10 cellular contexts compared by ENCODE assay signal in genomic region chr19:17725422-17726078, GRCh38. TPM values are rescaled to one million over a fixed set of nuclear protein-coding genes. Genes with fewer than 3 reads are reported as not detected.
DNase-seq lines count a peak whose midpoint lies in the region; ATAC-seq and TF ChIP-seq lines count a peak whose summit lies in the region.
"Had no signal": no experiment of that assay in that cellular context is flagged by ENCODE, and none has a peak within 500 bp of the region (broad histone marks: within the 10 kb centered on the region; RNA-seq: fewer than 3 reads in every experiment).

No MANE protein-coding gene starts in this region.

- H3K27me3 Mint-ChIP-seq in endodermal cell (ENCODE audit: insufficient read depth), result no peaks in the 10 kb centered on the region

- no peaks in the 10 kb centered on the region for H3K27me3 ChIP-seq in MM.1S (replicated peaks; ENCODE audit: insufficient read depth, low read length)
- H3K27me3 ChIP-seq in endodermal cell (ENCODE audit: control insufficient read depth, insufficient read depth, low read length, poor library complexity, severe bottlenecking), result no peaks in the 10 kb centered on the region
- no peaks in the 10 kb centered on the region for H3K27me3 ChIP-seq in smooth muscle cell (ENCODE audit: low read depth)
- H3K27me3 ChIP-seq: suprapubic skin had no signal

- TF ChIP-seq CTCF in GM10248 (IDR thresholded peaks at IDR 0.05; ENCODE audit: control extremely low read depth, extremely low read depth, low read depth, missing control alignments) (peak; percentile 67), MM.1S (IDR thresholded peaks at IDR 0.05; ENCODE audit: low read length) (peak; percentile 28), endodermal cell (conservative IDR thresholded peaks at IDR 0.05) (peak; percentile 77), smooth muscle cell (IDR thresholded peaks at IDR 0.05; ENCODE audit: borderline replicate concordance, insufficient read depth, poor library complexity, severe bottlenecking) (peak; percentile 30)

- peaks cover 58% of the 10 kb centered on the region for H3K36me3 Mint-ChIP-seq in endodermal cell (ENCODE audit: low read depth)

- H2AFZ ChIP-seq in MM.1S (ENCODE audit: low read length), result no peak overlapping the region
- no peak overlapping the region for H2AFZ ChIP-seq in smooth muscle cell (ENCODE audit: low read depth)

- H3K4me2 ChIP-seq in MM.1S (ENCODE audit: low read depth, low read length), result no peak overlapping the region
- no peak overlapping the region for H3K4me2 ChIP-seq in smooth muscle cell

- POLR2A ChIA-PET in GM10248 (lab: Yijun Ruan, JAX), result no interaction called here

- H3K9me3 ChIP-seq in MM.1S (replicated peaks; ENCODE audit: insufficient read depth, low read length) (no peaks in the 10 kb centered on the region), endodermal cell (ENCODE audit: control insufficient read depth, low read length) (no peaks in the 10 kb centered on the region), smooth muscle cell (replicated peaks; ENCODE audit: low read depth) (no peaks in the 10 kb centered on the region)
- H3K9me3 ChIP-seq: suprapubic skin had no signal

- H3K4me1 Mint-ChIP-seq in endodermal cell, result peaks cover 6% of the 10 kb centered on the region

- H3K4me3 ChIP-seq in MM.1S (ENCODE audit: low read length), result no peak overlapping the region
- H3K4me3 ChIP-seq in endodermal cell (ENCODE audit: low read length), result no peak overlapping the region
- no peak overlapping the region for H3K4me3 ChIP-seq in smooth muscle cell
- H3K4me3 ChIP-seq: suprapubic skin had no signal

- H3K9me2 ChIP-seq in MM.1S (replicated peaks; ENCODE audit: insufficient read depth, low read length), result no peaks in the 10 kb centered on the region

- H3K27ac ChIP-seq in MM.1S (ENCODE audit: low read length) (no peak overlapping the region), endodermal cell (ENCODE audit: low read depth, low read length) (no peak overlapping the region), smooth muscle cell (ENCODE audit: low read depth) (no peak overlapping the region)
- H3K27ac ChIP-seq: suprapubic skin had no signal

- no peak overlapping the region for H3K9ac ChIP-seq in MM.1S (ENCODE audit: low read length)
- H3K9ac ChIP-seq in endodermal cell (ENCODE audit: extremely low read depth, low read length, poor library complexity, severe bottlenecking), result no peak overlapping the region
- no peak overlapping the region for H3K9ac ChIP-seq in smooth muscle cell (ENCODE audit: low read depth)

- peaks cover under 1% of the 10 kb centered on the region; the same call in 1 of the 2 replicates for H3K4me1 ChIP-seq in MM.1S (ENCODE audit: low read length)
- H3K4me1 ChIP-seq in endodermal cell (ENCODE audit: control insufficient read depth, insufficient read depth, low read length), result no peaks in the 10 kb centered on the region
- peaks cover 3% of the 10 kb centered on the region for H3K4me1 ChIP-seq in smooth muscle cell (ENCODE audit: low read depth)

- H3K9me3 Mint-ChIP-seq in endodermal cell, result no peaks in the 10 kb centered on the region

- no peak overlapping the region for H3K27ac Mint-ChIP-seq in endodermal cell

- H3K79me2 ChIP-seq in MM.1S (ENCODE audit: low read length) (peaks cover 4% of the 10 kb centered on the region), smooth muscle cell (ENCODE audit: low read depth) (peaks cover 34% of the 10 kb centered on the region)

- H3K36me3 ChIP-seq in MM.1S (replicated peaks; ENCODE audit: insufficient read depth, low read length), result no peaks in the 10 kb centered on the region
- H3K36me3 ChIP-seq in endodermal cell (ENCODE audit: control insufficient read depth, insufficient read depth, low read length), result peaks cover 62% of the 10 kb centered on the region
- H3K36me3 ChIP-seq in smooth muscle cell (ENCODE audit: low read depth), result peaks cover 5% of the 10 kb centered on the region

- CTCF ChIA-PET in GM10248 (lab: Yijun Ruan, JAX), result interaction anchor here (1.0 to 5.1 kb wide), 11 partner anchors 9 to 152 kb away, joined by 3 to 29 read pairs (median 6); partner anchors contain the start of gene RPL18A

- no peak for DNase-seq in GM10248 (ENCODE audit: extremely low spot score)
- DNase-seq in MM.1S, result no peak
- DNase-seq in endodermal cell, result peak; percentile 80
- DNase-seq in smooth muscle cell (lab: John Stamatoyannopoulos, UW; ENCODE audit: unreplicated experiment), result no peak
- DNase-seq in AG08395 (ENCODE audit: low spot score), result no peak
- no peak for DNase-seq in EL
- DNase-seq: NCI-H1417 had no signal

- no peak for ATAC-seq in GM21576 (IDR thresholded peaks at IDR 0.05; ENCODE audit: unreplicated experiment)

- H4K20me1 ChIP-seq in MM.1S (ENCODE audit: insufficient read depth, low read length) (no peaks in the 10 kb centered on the region), smooth muscle cell (ENCODE audit: low read depth) (peaks cover 54% of the 10 kb centered on the region)

- H3F3A ChIP-seq in MM.1S (ENCODE audit: insufficient read depth, low read length) (no peaks in the 10 kb centered on the region), smooth muscle cell (ENCODE audit: low read depth) (no peaks in the 10 kb centered on the region)

- 90% methylated on average over 8 to 21 of the region's 21 CpGs for WGBS in endodermal cell (ENCODE audit: insufficient coverage in 1 of 2, insufficient read length in 1 of 2), 2 experiments
- WGBS in smooth muscle cell (ENCODE audit: low lambda C conversion rate), result 91% methylated on average over 21 of the region's 21 CpGs

- H3K4me3 Mint-ChIP-seq in endodermal cell, result no peak overlapping the region
- H3K4me3 Mint-ChIP-seq: brain had no signal

RNA-seq across cellular contexts. Expression of gene MAP1S, which starts 6.3 kb away (rescaled TPM):
- total RNA-seq in endodermal cell, result 10 to 100 TPM; 90.2 to 96.7 TPM
- 41.4 TPM for polyA plus RNA-seq in endodermal cell (2013, experiment 1 of 2)
- 38.1 TPM for polyA plus RNA-seq in endodermal cell (2013, experiment 2 of 2)
- 10.2 and 11.7 TPM in 2 replicates for total RNA-seq in smooth muscle cell
- polyA plus RNA-seq in smooth muscle cell, result 55.5 and 62.1 TPM in 2 replicates

RNA-seq across cellular contexts. Expression of gene FCHO1, which starts 25.7 kb away (rescaled TPM):
- total RNA-seq in endodermal cell (10 to 100 TPM in 1 of 2 donors, 1 to 10 TPM in 1; 8.5 to 10.2 TPM), smooth muscle cell (1.0 and 18.0 TPM in 2 replicates)
- polyA plus RNA-seq in endodermal cell (2013, experiment 1 of 2), result 18.8 TPM
- polyA plus RNA-seq in endodermal cell (2013, experiment 2 of 2), result 15.9 TPM
- 5.3 and 5.7 TPM in 2 replicates for polyA plus RNA-seq in smooth muscle cell

RNA-seq across cellular contexts. Expression of gene UNC13A, which starts 37.4 kb away (rescaled TPM):
- total RNA-seq in endodermal cell, result 10 to 100 TPM in 1 of 2 donors, 1 to 10 TPM in 1; 5.6 to 10.7 TPM
- polyA plus RNA-seq in endodermal cell (2013, experiment 1 of 2), result 2.8 TPM
- polyA plus RNA-seq in endodermal cell (2013, experiment 2 of 2), result 2.2 TPM
- total RNA-seq in smooth muscle cell, result 0.63 and 2.1 TPM in 2 replicates
- 0.21 and 0.85 TPM in 2 replicates for polyA plus RNA-seq in smooth muscle cell
